ENCODE assay signal across 8 cellular contexts in the genomic region with DNA sequence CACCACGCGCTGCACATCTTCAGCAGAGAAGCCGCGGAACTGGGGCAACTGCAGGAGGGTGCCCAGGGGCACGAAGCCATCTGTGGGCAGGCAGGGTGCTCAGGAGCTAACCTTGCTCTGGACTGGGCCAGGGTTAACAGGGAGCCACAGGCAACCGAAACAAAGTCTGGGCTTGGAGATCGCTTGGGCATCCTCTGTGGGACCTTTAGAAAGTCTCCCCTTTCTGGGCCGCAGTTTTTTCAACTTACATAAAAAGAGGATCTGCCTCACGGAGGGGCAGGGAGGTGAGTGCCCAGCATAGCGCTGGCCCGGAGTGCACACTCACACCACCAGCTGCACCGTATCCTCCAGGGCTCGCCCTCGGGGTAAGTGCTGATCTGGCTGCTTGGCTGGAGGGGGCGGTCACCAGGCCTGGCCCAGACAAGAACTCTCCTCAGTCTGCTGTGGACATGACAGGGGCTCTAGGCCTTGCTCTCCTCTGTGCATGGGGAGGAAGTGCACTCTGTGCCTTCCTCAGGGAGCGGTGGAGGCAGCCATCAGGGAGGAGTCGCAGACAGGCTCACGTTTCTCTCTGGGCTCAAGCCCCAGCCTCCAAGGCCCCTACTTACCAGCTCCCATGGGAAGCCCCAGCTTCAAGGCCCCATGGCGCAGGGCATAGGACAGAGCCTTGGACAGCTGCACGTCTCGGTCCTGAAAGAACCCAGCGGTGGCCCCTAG. TPM values are rescaled to one million over a fixed set of nuclear protein-coding genes. Genes with fewer than 3 reads are reported as not detected.
DNase-seq lines count a peak whose midpoint lies in the region; ATAC-seq, FAIRE-seq and TF ChIP-seq lines count a peak whose summit lies in the region.

No MANE protein-coding gene starts in this region.

- peak overlapping the region; percentile 49 for H4K91ac ChIP-seq in mesenchymal stem cell (ENCODE audit: low read length)

- H2BK120ac ChIP-seq in mesenchymal stem cell (ENCODE audit: low read depth, low read length): no peak overlapping the region

- TF ChIP-seq CTCF in heart left ventricle (IDR thresholded peaks at IDR 0.05) (no peak), GM12878 (IDR thresholded peaks at IDR 0.05 in 2 of 3, conservative IDR thresholded peaks at IDR 0.05 in 1 of 3; ENCODE audit: control insufficient read depth in 2 of 3, extremely low read depth in 1 of 3, insufficient read depth in 1 of 3, low read depth in 3 of 3, low read length in 3 of 3) (no peak), vagina (IDR thresholded peaks at IDR 0.05) (no peak)

- CTCF ChIA-PET in GM12878 (lab: Yijun Ruan, JAX): interaction anchor here (0.6 to 5.0 kb wide), 4 partner anchors 18 to 106 kb away, joined by 4 to 59 read pairs (median 8); partner anchors contain the start of gene FERMT3

- H3K4me3 ChIP-seq in heart left ventricle: peak overlapping the region; percentile 56 to 94 (median 83)
- H3K4me3 ChIP-seq in GM12878: peak overlapping the region; percentile 90
- H3K4me3 ChIP-seq in mesenchymal stem cell (ENCODE audit: insufficient read depth in 1 of 2, low read depth in 1 of 2, low read length in 2 of 2): peak overlapping the region; percentile 92 to 95
- peak overlapping the region; percentile 78 to 97 for H3K4me3 ChIP-seq in vagina

- H3K23ac ChIP-seq in mesenchymal stem cell (ENCODE audit: low read length in 2 of 2): no peak overlapping the region

- H3K27ac ChIP-seq in heart left ventricle: peak overlapping the region; percentile 82 to 98 (median 96)
- H3K27ac ChIP-seq in GM12878 (ENCODE audit: control insufficient read depth, insufficient read depth): peak overlapping the region; percentile 96
- H3K27ac ChIP-seq in mesenchymal stem cell (ENCODE audit: low read length, poor library complexity, severe bottlenecking): peak overlapping the region; percentile 2
- peak overlapping the region; percentile 81 for H3K27ac ChIP-seq in vagina

- H3K4me1 ChIP-seq in heart left ventricle: peaks cover 3 to 54% (median 36%) of the 10 kb centered on the region in 12 donors
- peaks cover 18% of the 10 kb centered on the region for H3K4me1 ChIP-seq in GM12878 (ENCODE audit: control insufficient read depth, insufficient read depth, low read length)
- peaks cover 51% of the 10 kb centered on the region for H3K4me1 ChIP-seq in mesenchymal stem cell (ENCODE audit: control insufficient read depth, insufficient read depth, low read depth, low read length)
- peaks cover 52% of the 10 kb centered on the region for H3K4me1 ChIP-seq in vagina

- H3K4ac ChIP-seq in mesenchymal stem cell (ENCODE audit: low read depth in 1 of 2, low read length in 2 of 2): peak overlapping the region in 1 of 2 experiments; percentile 68

- TF ChIP-seq POLR2A in heart left ventricle (IDR thresholded peaks at IDR 0.05) (no peak), GM12878 (IDR thresholded peaks at IDR 0.05; ENCODE audit: low read depth, low read length) (peak; percentile 22), vagina (IDR thresholded peaks at IDR 0.05) (no peak)

- H3K9me3 ChIP-seq in heart left ventricle: no peaks in the 10 kb centered on the region
- no peaks in the 10 kb centered on the region for H3K9me3 ChIP-seq in GM12878 (replicated peaks; ENCODE audit: control insufficient read depth, insufficient read depth, low read length)
- no peaks in the 10 kb centered on the region for H3K9me3 ChIP-seq in mesenchymal stem cell (ENCODE audit: control insufficient read depth, low read length)
- no peaks in the 10 kb centered on the region for H3K9me3 ChIP-seq in vagina

- intact Hi-C loops in heart left ventricle (cut with DNase I): loop anchor here in 2 of 10 donors (2.0 to 5.0 kb wide), 2 partner anchors 38 to 44 kb away; partner anchors contain the start of gene STIP1 (in 1 of the 2)
- intact Hi-C loops in cardiac septum (cut with DNase I): no loop called here
- intact Hi-C loops in GM12878 (cut with micrococcal nuclease; ENCODE audit: unreplicated experiment): no loop called here
- intact Hi-C loops in vagina (cut with DNase I): no loop called here

- peaks cover 34% of the 10 kb centered on the region for H3K79me2 ChIP-seq in GM12878 (ENCODE audit: control insufficient read depth, insufficient read depth, low read length)

- ATAC-seq in heart left ventricle (peak in 1 of 4 donors; percentile 1), GM12878 (peak; percentile 1; the same call in 2 of the 3 replicates), HG03571 (IDR thresholded peaks at IDR 0.05; ENCODE audit: unreplicated experiment) (no peak)

- SMC1A ChIA-PET in GM12878 (lab: Charles Lee; ENCODE audit: uncharacterized antibody, unreplicated experiment): interaction anchor here (0.8 to 5.4 kb wide), 3 partner anchors 11 to 43 kb away, joined by 4 to 56 read pairs (median 5); partner anchors contain the start of gene FERMT3

- 63 to 78% (median 67%) methylated on average over 14 to 22 of the region's 22 CpGs for WGBS in heart left ventricle, 4 donors
- 48% methylated on average over 20 of the region's 22 CpGs for WGBS in GM12878 (ENCODE audit: insufficient coverage, insufficient replicate concordance, low lambda C conversion rate, missing lambda C conversion rate)
- 82% methylated on average over 21 of the region's 22 CpGs for WGBS in mesenchymal stem cell

- no peak overlapping the region for H2BK5ac ChIP-seq in mesenchymal stem cell (ENCODE audit: low read depth, low read length, poor library complexity, severe bottlenecking)

- H2BK15ac ChIP-seq in mesenchymal stem cell (ENCODE audit: low read depth, poor library complexity, severe bottlenecking): peak overlapping the region; percentile 44

- H4K20me1 ChIP-seq in GM12878 (ENCODE audit: control insufficient read depth, insufficient read depth): no peaks in the 10 kb centered on the region

- H3K14ac ChIP-seq in mesenchymal stem cell (ENCODE audit: low read length in 2 of 2): no peak overlapping the region

- H2AK5ac ChIP-seq in mesenchymal stem cell (ENCODE audit: low read length, severe bottlenecking): no peak overlapping the region

- no TSS peak for BruUV-seq in GM12878 (replicated peaks; lab: Mats Ljungman, UMichigan)

- H3K9ac ChIP-seq in GM12878 (ENCODE audit: control insufficient read depth, insufficient read depth, low read length) (peak overlapping the region; percentile 98), mesenchymal stem cell (ENCODE audit: low read length) (peak overlapping the region; percentile 95)

- RAD21 ChIA-PET in GM12878 (lab: Charles Lee; ENCODE audit: unreplicated experiment): interaction anchor here (1.9 to 3.3 kb wide), 2 partner anchors 18 to 76 kb away, joined by 4 to 34 read pairs; partner anchors contain the start of gene FERMT3

- FAIRE-seq in GM12878 (lab: Jason Lieb, UNC): no peak

- POLR2A ChIA-PET in GM12878 (lab: Charles Lee): interaction anchor here (0.5 to 9.7 kb wide), 7 partner anchors 9 to 1368 kb away, joined by 3 to 85 read pairs (median 6); partner anchors contain the start of genes ESRRA, FERMT3, FKBP2 and PPP1R14B

- in situ Hi-C loops in GM12878 (cut with MboI): loop anchor here (25.0 kb wide), 1 partner anchor 1637 kb away; the partner anchor contains the start of genes CFL1, EFEMP2 and MUS81

- H2AFZ ChIP-seq in GM12878 (ENCODE audit: control insufficient read depth, low read depth, low read length): no peak overlapping the region
- H2AFZ ChIP-seq in mesenchymal stem cell (ENCODE audit: low read depth, low read length): no peak overlapping the region

- H3K36me3 ChIP-seq in heart left ventricle (peaks cover 0 to 39% (median 11%) of the 10 kb centered on the region in 9 donors), GM12878 (ENCODE audit: control insufficient read depth in 2 of 2, insufficient read depth in 2 of 2, low read length in 1 of 2) (peaks cover 14 to 17% of the 10 kb centered on the region in 2 experiments), mesenchymal stem cell (ENCODE audit: control insufficient read depth in 1 of 2, insufficient read depth in 2 of 2, low read depth in 1 of 2, low read length in 2 of 2) (peaks cover 23 to 36% of the 10 kb centered on the region in 2 experiments), vagina (no peaks in the 10 kb centered on the region)

- peak in 2 of 5 donors; percentile 25 to 27 for DNase-seq in heart left ventricle
- no peak for DNase-seq in cardiac septum (ENCODE audit: low spot score)
- no peak for DNase-seq in GM12878 (ENCODE audit: low read depth, low spot score)
- no peak for DNase-seq in mesenchymal stem cell
- DNase-seq in vagina (ENCODE audit: extremely low spot score in 2 of 2): no peak
- no peak for DNase-seq in HCEC 1CT
- DNase-seq in cerebellum (ENCODE audit: low spot score): no peak

- H3K18ac ChIP-seq in mesenchymal stem cell (ENCODE audit: low read depth in 1 of 2, low read length in 2 of 2): no peak overlapping the region

- TF ChIP-seq EP300 in GM12878 (IDR thresholded peaks at IDR 0.05; ENCODE audit: borderline replicate concordance in 1 of 2, control insufficient read depth in 1 of 2, low read depth in 2 of 2, low read length in 2 of 2): no peak

- H4K8ac ChIP-seq in mesenchymal stem cell (ENCODE audit: low read length): peak overlapping the region; percentile 22

- no peak overlapping the region for H2BK12ac ChIP-seq in mesenchymal stem cell (ENCODE audit: low read length in 2 of 2)

- TF ChIP-seq RAD21 in GM12878 (IDR thresholded peaks at IDR 0.05; ENCODE audit: insufficient read depth, low read depth, low read length): no peak

- peaks cover 23% of the 10 kb centered on the region for H3K79me1 ChIP-seq in mesenchymal stem cell (replicated peaks; ENCODE audit: low read length, poor library complexity, severe bottlenecking)

- no peaks in the 10 kb centered on the region for H3K27me3 ChIP-seq in heart left ventricle
- H3K27me3 ChIP-seq in GM12878 (replicated peaks in 1 of 2; ENCODE audit: control insufficient read depth in 2 of 2, insufficient read depth in 2 of 2, low read length in 1 of 2): no peaks in the 10 kb centered on the region
- H3K27me3 ChIP-seq in mesenchymal stem cell (ENCODE audit: control insufficient read depth in 1 of 2, insufficient read depth in 1 of 2, low read length in 2 of 2): no peaks in the 10 kb centered on the region
- no peaks in the 10 kb centered on the region for H3K27me3 ChIP-seq in vagina

- H3K4me2 ChIP-seq in GM12878 (ENCODE audit: control insufficient read depth, insufficient read depth): peak overlapping the region; percentile 91
- H3K4me2 ChIP-seq in mesenchymal stem cell (ENCODE audit: low read length, poor library complexity, severe bottlenecking): peak overlapping the region; percentile 89

RNA-seq across cellular contexts. Expression of gene TRPT1, which starts 0.9 kb away (rescaled TPM):
- total RNA-seq in heart left ventricle (100 to 1,000 TPM in 2 of 9 donors, 10 to 100 TPM in 7; 51.2 to 146 (median 63.3) TPM), cardiac septum (49.7 TPM), GM12878 (2014; rRNA removed) (39.0 and 43.1 TPM in 2 replicates), GM12878 (2014; rRNA removed; fragmentation: Illumina TruSeq; extraction: Trizol) (17.8 and 19.9 TPM in 2 replicates), GM12878 (2021) (37.7 and 39.2 TPM in 2 replicates), vagina (27.7 TPM), cerebellum (10.3 TPM)
- polyA plus RNA-seq in heart left ventricle (100 to 1,000 TPM in 1 of 2 donors, 10 to 100 TPM in 1; 65.3 to 123 TPM), GM12878 (2011; rRNA removed) (12.1 and 23.8 TPM in 2 replicates), GM12878 (2014; fragmentation: Illumina TruSeq; extraction: Trizol) (13.0 and 14.3 TPM in 2 replicates), GM12878 (2014; fragmentation: Nextera tagmentation; extraction: Ambion mirVana) (10 to 100 TPM in 1 of 2 experiments, 1 to 10 TPM in 1; 7.1 to 21.3 TPM), GM12878 (2014; rRNA removed) (42.0 and 43.7 TPM in 2 replicates), GM12878 (2016; fragmentation: Nextera tagmentation; extraction: Ambion mirVana) (10 to 100 TPM; 49.9 to 63.0 TPM)
- total RNA-seq in GM12878 (2013; cell fraction: nucleolus; rRNA removed): 29.8 and 33.1 TPM in 2 replicates
- 51.7 TPM for polyA plus RNA-seq in GM12878 (2011; ENCODE audit: low read depth)
- polyA plus RNA-seq in GM12878 (2011; cell fraction: cytosol; rRNA removed): 46.6 and 51.8 TPM in 2 replicates
- polyA plus RNA-seq in GM12878 (2011; cell fraction: nucleus; rRNA removed): 127 and 150 TPM in 2 replicates
- polyA plus RNA-seq in GM12878 (2012): 58.6 and 62.0 TPM in 2 replicates
- 17.3 and 43.3 TPM in 2 replicates for polyA minus RNA-seq in GM12878 (2011; rRNA and poly(A)+ RNA removed)
- 11.9 and 17.4 TPM in 2 replicates for polyA minus RNA-seq in GM12878 (2011; cell fraction: cytosol; rRNA and poly(A)+ RNA removed)
- 21.6 and 24.4 TPM in 2 replicates for polyA minus RNA-seq in GM12878 (2011; cell fraction: nucleus; rRNA and poly(A)+ RNA removed)
- polyA plus RNA-seq in mesenchymal stem cell (2013, experiment 1 of 2): 59.3 TPM
- polyA plus RNA-seq in mesenchymal stem cell (2013, experiment 2 of 2): 55.7 TPM

RNA-seq across cellular contexts. Expression of gene NUDT22, which starts 1.0 kb away (rescaled TPM):
- total RNA-seq in heart left ventricle: 10 to 100 TPM; 63.7 to 93.0 (median 70.3) TPM
- 10 to 100 TPM; 74.9 to 90.9 TPM for polyA plus RNA-seq in heart left ventricle
- 75.0 TPM for total RNA-seq in cardiac septum
- total RNA-seq in GM12878 (2013; cell fraction: nucleolus; rRNA removed): 102 and 104 TPM in 2 replicates
- total RNA-seq in GM12878 (2014; rRNA removed): 102 and 115 TPM in 2 replicates
- total RNA-seq in GM12878 (2014; rRNA removed; fragmentation: Illumina TruSeq; extraction: Trizol): 31.0 and 37.7 TPM in 2 replicates
- 87.7 and 91.0 TPM in 2 replicates for total RNA-seq in GM12878 (2021)
- polyA plus RNA-seq in GM12878 (2011; ENCODE audit: low read depth): 12.2 TPM
- polyA plus RNA-seq in GM12878 (2011; rRNA removed): 21.2 and 38.5 TPM in 2 replicates
- 53.8 and 85.1 TPM in 2 replicates for polyA plus RNA-seq in GM12878 (2011; cell fraction: cytosol; rRNA removed)
- 263 and 319 TPM in 2 replicates for polyA plus RNA-seq in GM12878 (2011; cell fraction: nucleus; rRNA removed)
- polyA plus RNA-seq in GM12878 (2012): 55.3 and 55.6 TPM in 2 replicates
- polyA plus RNA-seq in GM12878 (2014; fragmentation: Illumina TruSeq; extraction: Trizol): 6.0 and 17.0 TPM in 2 replicates
- 10 to 100 TPM in 1 of 2 experiments, 1 to 10 TPM in 1; 6.7 to 20.9 TPM for polyA plus RNA-seq in GM12878 (2014; fragmentation: Nextera tagmentation; extraction: Ambion mirVana)
- 94.4 and 118 TPM in 2 replicates for polyA plus RNA-seq in GM12878 (2014; rRNA removed)
- 10 to 100 TPM; 95.8 to 99.2 TPM for polyA plus RNA-seq in GM12878 (2016; fragmentation: Nextera tagmentation; extraction: Ambion mirVana)
- polyA minus RNA-seq in GM12878 (2011; rRNA and poly(A)+ RNA removed): 22.2 and 53.0 TPM in 2 replicates
- 34.4 and 40.9 TPM in 2 replicates for polyA minus RNA-seq in GM12878 (2011; cell fraction: cytosol; rRNA and poly(A)+ RNA removed)
- 84.9 and 120 TPM in 2 replicates for polyA minus RNA-seq in GM12878 (2011; cell fraction: nucleus; rRNA and poly(A)+ RNA removed)
- polyA plus RNA-seq in mesenchymal stem cell (2013, experiment 1 of 2): 81.2 TPM
- 80.4 TPM for polyA plus RNA-seq in mesenchymal stem cell (2013, experiment 2 of 2)
- 38.8 TPM for total RNA-seq in vagina
- 12.4 TPM for total RNA-seq in cerebellum

RNA-seq across cellular contexts. Expression of gene DNAJC4, which starts 5.3 kb away (rescaled TPM):
- 10 to 100 TPM; 31.2 to 63.6 (median 47.2) TPM for total RNA-seq in heart left ventricle
- 100 to 1,000 TPM in 1 of 2 donors, 10 to 100 TPM in 1; 33.8 to 123 TPM for polyA plus RNA-seq in heart left ventricle
- 51.9 TPM for total RNA-seq in cardiac septum
- 16.4 and 16.5 TPM in 2 replicates for total RNA-seq in GM12878 (2013; cell fraction: nucleolus; rRNA removed)
- total RNA-seq in GM12878 (2014; rRNA removed): 19.8 and 26.1 TPM in 2 replicates
- total RNA-seq in GM12878 (2014; rRNA removed; fragmentation: Illumina TruSeq; extraction: Trizol): 19.3 and 22.5 TPM in 2 replicates
- total RNA-seq in GM12878 (2021): 33.7 and 36.4 TPM in 2 replicates
- polyA plus RNA-seq in GM12878 (2011; ENCODE audit: low read depth): 16.0 TPM
- 22.4 and 33.9 TPM in 2 replicates for polyA plus RNA-seq in GM12878 (2011; rRNA removed)
- polyA plus RNA-seq in GM12878 (2011; cell fraction: cytosol; rRNA removed): 25.4 and 48.0 TPM in 2 replicates
- 273 and 301 TPM in 2 replicates for polyA plus RNA-seq in GM12878 (2011; cell fraction: nucleus; rRNA removed)
- polyA plus RNA-seq in GM12878 (2012): 47.6 and 50.2 TPM in 2 replicates
- polyA plus RNA-seq in GM12878 (2014; fragmentation: Illumina TruSeq; extraction: Trizol): 12.0 and 27.8 TPM in 2 replicates
- 1 to 10 TPM; 3.7 to 9.7 TPM for polyA plus RNA-seq in GM12878 (2014; fragmentation: Nextera tagmentation; extraction: Ambion mirVana)
- 64.9 and 70.6 TPM in 2 replicates for polyA plus RNA-seq in GM12878 (2014; rRNA removed)
- polyA plus RNA-seq in GM12878 (2016; fragmentation: Nextera tagmentation; extraction: Ambion mirVana): 10 to 100 TPM; 32.4 to 35.0 TPM
- polyA minus RNA-seq in GM12878 (2011; rRNA and poly(A)+ RNA removed): 9.1 and 19.6 TPM in 2 replicates
- 8.3 and 11.1 TPM in 2 replicates for polyA minus RNA-seq in GM12878 (2011; cell fraction: cytosol; rRNA and poly(A)+ RNA removed)
- polyA minus RNA-seq in GM12878 (2011; cell fraction: nucleus; rRNA and poly(A)+ RNA removed): 16.4 and 23.9 TPM in 2 replicates
- polyA plus RNA-seq in mesenchymal stem cell (2013, experiment 1 of 2): 38.5 TPM
- polyA plus RNA-seq in mesenchymal stem cell (2013, experiment 2 of 2): 36.7 TPM
- 43.7 TPM for total RNA-seq in vagina
- 15.7 TPM for total RNA-seq in cerebellum

RNA-seq across cellular contexts. Expression of gene VEGFB, which starts 9.3 kb away (rescaled TPM):
- total RNA-seq in heart left ventricle (100 to 1,000 TPM; 172 to 332 (median 241) TPM), cardiac septum (261 TPM), GM12878 (2014; rRNA removed) (23.3 and 25.4 TPM in 2 replicates), GM12878 (2014; rRNA removed; fragmentation: Illumina TruSeq; extraction: Trizol) (16.3 and 17.5 TPM in 2 replicates), GM12878 (2021) (75.8 and 81.7 TPM in 2 replicates), vagina (44.9 TPM), cerebellum (14.2 TPM)
- polyA plus RNA-seq in heart left ventricle (100 to 1,000 TPM; 127 to 304 TPM), GM12878 (2011; rRNA removed) (8.4 and 11.1 TPM in 2 replicates), GM12878 (2014; fragmentation: Illumina TruSeq; extraction: Trizol) (17.0 and 24.2 TPM in 2 replicates), GM12878 (2014; fragmentation: Nextera tagmentation; extraction: Ambion mirVana) (10 to 100 TPM in 1 of 2 experiments, 1 to 10 TPM in 1; 7.0 to 28.1 TPM), GM12878 (2014; rRNA removed) (32.8 and 46.0 TPM in 2 replicates), GM12878 (2016; fragmentation: Nextera tagmentation; extraction: Ambion mirVana) (10 to 100 TPM; 12.4 to 12.7 TPM)
- 8.3 and 9.7 TPM in 2 replicates for total RNA-seq in GM12878 (2013; cell fraction: nucleolus; rRNA removed)
- 81.9 TPM for polyA plus RNA-seq in GM12878 (2011; ENCODE audit: low read depth)
- polyA plus RNA-seq in GM12878 (2011; cell fraction: cytosol; rRNA removed): 15.2 and 15.4 TPM in 2 replicates
- polyA plus RNA-seq in GM12878 (2011; cell fraction: nucleus; rRNA removed): 19.2 and 22.3 TPM in 2 replicates
- polyA plus RNA-seq in GM12878 (2012): 116 and 119 TPM in 2 replicates
- polyA minus RNA-seq in GM12878 (2011; rRNA and poly(A)+ RNA removed): 5.7 and 7.5 TPM in 2 replicates
- polyA minus RNA-seq in GM12878 (2011; cell fraction: cytosol; rRNA and poly(A)+ RNA removed): 8.7 and 13.7 TPM in 2 replicates
- 3.7 and 3.8 TPM in 2 replicates for polyA minus RNA-seq in GM12878 (2011; cell fraction: nucleus; rRNA and poly(A)+ RNA removed)
- 139 TPM for polyA plus RNA-seq in mesenchymal stem cell (2013, experiment 1 of 2)
- 137 TPM for polyA plus RNA-seq in mesenchymal stem cell (2013, experiment 2 of 2)

RNA-seq across cellular contexts. Expression of gene FKBP2, which starts 15.8 kb away (rescaled TPM):
- total RNA-seq in heart left ventricle: 10 to 100 TPM; 35.0 to 71.5 (median 51.8) TPM
- polyA plus RNA-seq in heart left ventricle: 100 to 1,000 TPM; 226 to 250 TPM
- 57.8 TPM for total RNA-seq in cardiac septum
- 9.4 and 12.1 TPM in 2 replicates for total RNA-seq in GM12878 (2013; cell fraction: nucleolus; rRNA removed)
- 47.8 and 62.4 TPM in 2 replicates for total RNA-seq in GM12878 (2014; rRNA removed)
- 39.1 and 41.5 TPM in 2 replicates for total RNA-seq in GM12878 (2014; rRNA removed; fragmentation: Illumina TruSeq; extraction: Trizol)
- 31.6 and 37.1 TPM in 2 replicates for total RNA-seq in GM12878 (2021)
- polyA plus RNA-seq in GM12878 (2011; ENCODE audit: low read depth): 29.1 TPM
- polyA plus RNA-seq in GM12878 (2011; rRNA removed): 10.7 and 25.5 TPM in 2 replicates
- polyA plus RNA-seq in GM12878 (2011; cell fraction: cytosol; rRNA removed): 39.3 and 59.8 TPM in 2 replicates
- polyA plus RNA-seq in GM12878 (2011; cell fraction: nucleus; rRNA removed): 31.1 and 39.6 TPM in 2 replicates
- polyA plus RNA-seq in GM12878 (2012): 61.8 and 77.4 TPM in 2 replicates
- 7.5 and 37.5 TPM in 2 replicates for polyA plus RNA-seq in GM12878 (2014; fragmentation: Illumina TruSeq; extraction: Trizol)
- polyA plus RNA-seq in GM12878 (2014; fragmentation: Nextera tagmentation; extraction: Ambion mirVana): 10 to 100 TPM in 1 of 2 experiments, 1 to 10 TPM in 1; 1.8 to 26.8 TPM
- polyA plus RNA-seq in GM12878 (2014; rRNA removed): 58.6 and 61.9 TPM in 2 replicates
- polyA plus RNA-seq in GM12878 (2016; fragmentation: Nextera tagmentation; extraction: Ambion mirVana): 10 to 100 TPM; 95.0 to 99.7 TPM
- polyA minus RNA-seq in GM12878 (2011; rRNA and poly(A)+ RNA removed): 10.7 and 22.3 TPM in 2 replicates
- 14.9 and 15.4 TPM in 2 replicates for polyA minus RNA-seq in GM12878 (2011; cell fraction: cytosol; rRNA and poly(A)+ RNA removed)
- 4.2 and 8.3 TPM in 2 replicates for polyA minus RNA-seq in GM12878 (2011; cell fraction: nucleus; rRNA and poly(A)+ RNA removed)
- 70.1 TPM for polyA plus RNA-seq in mesenchymal stem cell (2013, experiment 1 of 2)
- polyA plus RNA-seq in mesenchymal stem cell (2013, experiment 2 of 2): 68.6 TPM
- 66.0 TPM for total RNA-seq in vagina
- 11.7 TPM for total RNA-seq in cerebellum

Comparison
In these comparisons a context has a peak if more than half of its experiments do, and no peak if none do; other contexts are left out.
1. H3K27ac ChIP-seq: peak in every context shown above with its lines; median percentile 96 in GM12878; 96 in heart left ventricle; 81 in vagina; 2 in mesenchymal stem cell.